1 cellular context compared by ENCODE assay signal in genomic region chr22:36554101-36554500, GRCh38.
TF ChIP-seq lines count a peak whose summit lies in the region.

No MANE protein-coding gene starts in this region.

TF ChIP-seq in H1, 55 proteins besides CTCF, POLR2A, EP300 and RAD21:
- TF ChIP-seq ATF3 (IDR thresholded peaks at IDR 0.05; ENCODE audit: insufficient read depth, low read depth, low read length) (no peak), SP2 (IDR thresholded peaks at IDR 0.05; ENCODE audit: low read length) (no peak), CBX8 (IDR thresholded peaks at IDR 0.05; ENCODE audit: borderline replicate concordance, low read depth, low read length) (no peak), RXRA (IDR thresholded peaks at IDR 0.05; ENCODE audit: insufficient read depth, low read depth, low read length) (no peak), SRF (IDR thresholded peaks at IDR 0.05; ENCODE audit: low read depth, low read length) (no peak), SAP30 (IDR thresholded peaks at IDR 0.05; ENCODE audit: insufficient read depth, insufficient replicate concordance, low read length) (no peak), POU5F1 (IDR thresholded peaks at IDR 0.05; ENCODE audit: low read depth, low read length) (no peak), JUN (IDR thresholded peaks at IDR 0.05; ENCODE audit: low read depth, low read length) (no peak)
- TF ChIP-seq, protein P1, sequence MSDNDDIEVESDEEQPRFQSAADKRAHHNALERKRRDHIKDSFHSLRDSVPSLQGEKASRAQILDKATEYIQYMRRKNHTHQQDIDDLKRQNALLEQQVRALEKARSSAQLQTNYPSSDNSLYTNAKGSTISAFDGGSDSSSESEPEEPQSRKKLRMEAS (IDR thresholded peaks at IDR 0.05): no peak
- TF ChIP-seq, protein P2, sequence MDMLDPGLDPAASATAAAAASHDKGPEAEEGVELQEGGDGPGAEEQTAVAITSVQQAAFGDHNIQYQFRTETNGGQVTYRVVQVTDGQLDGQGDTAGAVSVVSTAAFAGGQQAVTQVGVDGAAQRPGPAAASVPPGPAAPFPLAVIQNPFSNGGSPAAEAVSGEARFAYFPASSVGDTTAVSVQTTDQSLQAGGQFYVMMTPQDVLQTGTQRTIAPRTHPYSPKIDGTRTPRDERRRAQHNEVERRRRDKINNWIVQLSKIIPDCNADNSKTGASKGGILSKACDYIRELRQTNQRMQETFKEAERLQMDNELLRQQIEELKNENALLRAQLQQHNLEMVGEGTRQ (IDR thresholded peaks at IDR 0.05; ENCODE audit: low read length): no peak
TF ChIP-seq in H1: peak in this region for 0.
